9 cellular contexts compared by ENCODE assay signal in the genomic region with DNA sequence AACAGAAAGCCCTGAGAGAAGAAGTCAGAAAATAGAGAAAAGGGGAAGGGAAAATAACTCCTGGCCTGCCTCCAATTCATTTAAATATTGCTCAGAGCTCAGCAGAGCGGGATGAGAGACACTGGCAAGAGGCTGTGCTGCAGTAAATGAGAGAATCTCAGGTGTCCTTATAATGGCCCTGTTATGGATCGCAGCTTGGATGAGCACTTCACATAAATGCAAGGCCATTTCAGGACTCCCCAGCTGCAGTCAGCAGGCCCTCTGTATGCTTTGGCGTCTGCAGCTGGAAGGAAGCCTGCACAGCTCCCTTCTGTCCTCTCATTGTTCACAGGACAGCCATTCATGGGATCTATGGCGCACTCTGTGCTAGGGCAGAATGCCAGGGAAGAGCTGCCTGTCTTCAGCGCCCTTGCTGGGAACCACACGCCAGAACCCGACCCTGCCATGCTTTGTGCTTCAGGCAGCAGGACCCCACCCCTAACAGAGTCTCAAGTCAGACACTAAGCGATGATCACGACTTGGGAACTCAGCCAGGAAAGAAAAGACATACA. TPM values are rescaled to one million over a fixed set of nuclear protein-coding genes. Genes with fewer than 3 reads are reported as not detected.
DNase-seq lines count a peak whose midpoint lies in the region; ATAC-seq and TF ChIP-seq lines count a peak whose summit lies in the region.
"Had no signal": no experiment of that assay in that cellular context is flagged by ENCODE, and none has a peak within 500 bp of the region (broad histone marks: within the 10 kb centered on the region; RNA-seq: fewer than 3 reads in every experiment).

No MANE protein-coding gene starts in this region.

- no peak overlapping the region for H2BK5ac ChIP-seq in IMR-90 (ENCODE audit: low read depth, low read length, poor library complexity, severe bottlenecking)

- dilution Hi-C loops in IMR-90 (cut with HindIII; ENCODE audit: low sequenced_read_pairs, unreplicated experiment), result no loop called here

- H4K20me1 ChIP-seq in IMR-90 (ENCODE audit: insufficient read depth, low read length), result no peaks in the 10 kb centered on the region

- 0 out of 2 replicates have a peak overlapping the region, but pooled peaks have one; percentile 16 for H3K23ac ChIP-seq in IMR-90 (ENCODE audit: low read depth, low read length)

- WGBS in IMR-90 (ENCODE audit: extremely low coverage in 2 of 2, insufficient read length in 1 of 2), 2 experiments, result 0% methylated on average over 5 of the region's 9 CpGs; no CpG with 5 or more reads in 1 of the 2 experiments
- 11% methylated on average over 7 of the region's 9 CpGs for WGBS in esophagus muscularis mucosa

- H3K4me3 ChIP-seq in ACC112 (ENCODE audit: low read depth, low read length), result peak overlapping the region; percentile 14; the same call in 1 of the 2 replicates
- H3K4me3 ChIP-seq in IMR-90 (ENCODE audit: insufficient read depth, low read depth, low read length), result no peak overlapping the region
- peak overlapping the region; percentile 16 to 38 (median 36) for H3K4me3 ChIP-seq in esophagus muscularis mucosa

- no peak for TF ChIP-seq CTCF in IMR-90 (conservative IDR thresholded peaks at IDR 0.05; ENCODE audit: low read depth, low read length)
- no peak for TF ChIP-seq CTCF in esophagus muscularis mucosa (IDR thresholded peaks at IDR 0.05)

- H3K27me3 ChIP-seq in ACC112 (ENCODE audit: insufficient read depth, low read length) (no peaks in the 10 kb centered on the region), IMR-90 (ENCODE audit: control insufficient read depth, insufficient read depth, low read length) (no peaks in the 10 kb centered on the region), esophagus muscularis mucosa (no peaks in the 10 kb centered on the region)

- H3K4me1 ChIP-seq in ACC112 (ENCODE audit: control insufficient read depth, insufficient read depth, low read length, unreplicated experiment) (no peaks in the 10 kb centered on the region), IMR-90 (ENCODE audit: control insufficient read depth, insufficient read depth, low read length) (peaks cover 2% of the 10 kb centered on the region; the same call in 1 of the 2 replicates), esophagus muscularis mucosa (peaks cover 18 to 33% (median 28%) of the 10 kb centered on the region in 4 donors)

- H3K27ac ChIP-seq in ACC112 (ENCODE audit: low read depth, low read length) (no peak overlapping the region), IMR-90 (ENCODE audit: insufficient read depth, low read length) (no peak overlapping the region), esophagus muscularis mucosa (replicated peaks in 1 of 4) (peak overlapping the region; percentile 58 to 72 (median 64))

- CTCF ChIA-PET in IMR-90 (lab: Yijun Ruan, JAX), result interaction anchor here (1.8 kb wide), 1 partner anchor 11 kb away, joined by 3 read pairs; no protein-coding TSS in a partner anchor

- DNase-seq in IMR-90 (peak; percentile 24), esophagus muscularis mucosa (ENCODE audit: extremely low spot score) (no peak), nucleus accumbens (lab: John Stamatoyannopoulos, UW) (peak in 55 of 56 donors; percentile 13 to 93 (median 83)), activated gamma-delta T cell treated with Interleukin-2 at 50 U/mL for 16 hours (no peak)
- DNase-seq: CD4-positive, CD25-positive, alpha-beta regulatory T cell had no signal

- ATAC-seq in GM19395 (IDR thresholded peaks at IDR 0.05; ENCODE audit: unreplicated experiment) (peak; percentile 87), IMR-90 (ENCODE audit: low read depth) (peak; percentile 70), HG03457 (IDR thresholded peaks at IDR 0.05; ENCODE audit: unreplicated experiment) (no peak)

- intact Hi-C loops in IMR-90 (cut with micrococcal nuclease), result no loop called here
- intact Hi-C loops in esophagus muscularis mucosa (cut with DNase I), result no loop called here

- H4K8ac ChIP-seq in IMR-90 (ENCODE audit: low read depth in 2 of 2, low read length in 2 of 2), result no peak overlapping the region

- H2AFZ ChIP-seq in ACC112 (ENCODE audit: low read length, unreplicated experiment), result peak overlapping the region; percentile 64
- H2AFZ ChIP-seq in IMR-90 (replicated peaks; ENCODE audit: low read length, poor library complexity), result peak overlapping the region; percentile 80

- H2AK9ac ChIP-seq in IMR-90 (replicated peaks; ENCODE audit: low read depth, low read length, poor library complexity), result peak overlapping the region; percentile 51

- H2BK20ac ChIP-seq in IMR-90 (ENCODE audit: low read depth, low read length), result no peak overlapping the region

- no peaks in the 10 kb centered on the region for H3K9me3 ChIP-seq in IMR-90 (ENCODE audit: control insufficient read depth, insufficient read depth, low read length)
- H3K9me3 ChIP-seq in esophagus muscularis mucosa, result no peaks in the 10 kb centered on the region

- no peak overlapping the region for H3K4ac ChIP-seq in IMR-90 (ENCODE audit: low read depth, low read length)

- no peak overlapping the region for H3K14ac ChIP-seq in IMR-90 (replicated peaks; ENCODE audit: low read depth, low read length)

- TF ChIP-seq EP300 in esophagus muscularis mucosa (IDR thresholded peaks at IDR 0.05), result no peak

- POLR2A ChIA-PET in IMR-90 (lab: Charles Lee; ENCODE audit: unreplicated experiment), result no interaction called here

- no peak overlapping the region for H4K91ac ChIP-seq in IMR-90 (ENCODE audit: insufficient read depth, low read depth, low read length)

- no peak overlapping the region for H3K18ac ChIP-seq in IMR-90 (ENCODE audit: low read depth, low read length)

- TF ChIP-seq POLR2A in IMR-90 (IDR thresholded peaks at IDR 0.05; ENCODE audit: low read depth, low read length) (no peak), esophagus muscularis mucosa (IDR thresholded peaks at IDR 0.05; ENCODE audit: low read depth) (no peak)

- H3K36me3 ChIP-seq in ACC112 (ENCODE audit: insufficient read depth, low read length), result no peaks in the 10 kb centered on the region
- no peaks in the 10 kb centered on the region for H3K36me3 ChIP-seq in IMR-90 (ENCODE audit: control insufficient read depth, insufficient read depth, low read length)
- H3K36me3 ChIP-seq in esophagus muscularis mucosa, result no peaks in the 10 kb centered on the region

- in situ Hi-C loops in IMR-90 (cut with MboI; ENCODE audit: low sequenced_read_pairs), result no loop called here

- BruUV-seq in IMR-90 (replicated peaks; lab: Mats Ljungman, UMichigan), result no TSS peak

- no peak for TF ChIP-seq RAD21 in IMR-90 (IDR thresholded peaks at IDR 0.05; ENCODE audit: low read length)

- no peak overlapping the region for H3K9ac ChIP-seq in IMR-90 (ENCODE audit: low read depth, low read length)

- H3K9me1 ChIP-seq in IMR-90 (ENCODE audit: insufficient read depth, low read length), result peaks cover 5% of the 10 kb centered on the region; the same call in 1 of the 2 replicates

- H2BK120ac ChIP-seq in IMR-90 (ENCODE audit: low read depth, low read length), result no peak overlapping the region

- H4K5ac ChIP-seq in IMR-90 (ENCODE audit: low read depth, low read length), result no peak overlapping the region

- no peaks in the 10 kb centered on the region for H3K79me1 ChIP-seq in IMR-90 (ENCODE audit: low read depth in 1 of 2, low read length in 2 of 2)

- no peak overlapping the region for H2BK15ac ChIP-seq in IMR-90 (ENCODE audit: low read depth, low read length)

- no peak overlapping the region for H3K56ac ChIP-seq in IMR-90 (ENCODE audit: extremely low read depth, insufficient read depth, low read length)

- H3K79me2 ChIP-seq in ACC112 (ENCODE audit: control insufficient read depth, insufficient read depth, low read length, unreplicated experiment), result no peaks in the 10 kb centered on the region

- peak overlapping the region; percentile 44; the same call in 1 of the 2 replicates for H3K4me2 ChIP-seq in IMR-90 (ENCODE audit: low read depth, low read length)

- no peak overlapping the region for H2AK5ac ChIP-seq in IMR-90 (ENCODE audit: low read depth, low read length)

TF ChIP-seq in IMR-90, 13 proteins besides CTCF, POLR2A, EP300 and RAD21 (continues in another document):
- no peak for TF ChIP-seq RCOR1 (IDR thresholded peaks at IDR 0.05; ENCODE audit: insufficient replicate concordance, low read length)

TF ChIP-seq in PFSK-1, 5 proteins besides CTCF, POLR2A, EP300 and RAD21 (continues in another document):
- TF ChIP-seq TAF1 (IDR thresholded peaks at IDR 0.05; ENCODE audit: borderline replicate concordance, insufficient read depth, low read length), result peak; percentile 50; the same call in 1 of the 2 replicates
- peak; percentile 68 for TF ChIP-seq FOXP2 (optimal IDR thresholded peaks at IDR 0.05; ENCODE audit: borderline replicate concordance, extremely low read depth, extremely low read length, insufficient read depth)
- TF ChIP-seq SIN3A (IDR thresholded peaks at IDR 0.05; ENCODE audit: borderline replicate concordance, insufficient read depth, low read length), result no peak

RNA-seq across cellular contexts. Expression of a gene that starts 20.7 kb away (rescaled TPM):
- 10.9 and 13.3 TPM in 2 replicates for total RNA-seq in IMR-90 (2012; rRNA removed)
- 5.9 and 6.5 TPM in 2 replicates for polyA plus RNA-seq in IMR-90 (2012; rRNA removed)
- 2.0 and 2.4 TPM in 2 replicates for polyA plus RNA-seq in IMR-90 (2012; cell fraction: cytosol; rRNA removed)
- polyA plus RNA-seq in IMR-90 (2012; cell fraction: nucleus; rRNA removed; ENCODE audit: low replicate concordance), result 2.4 and 5.4 TPM in 2 replicates
- 8.9 TPM for polyA plus RNA-seq in PFSK-1 (2012; ENCODE audit: insufficient read length, low read depth)
- 10 to 100 TPM; 14.1 to 28.7 (median 21.3) TPM for total RNA-seq in esophagus muscularis mucosa

RNA-seq across cellular contexts. Expression of a gene that starts 46.7 kb away (rescaled TPM):
- total RNA-seq in IMR-90 (2012; rRNA removed) (15.8 and 17.9 TPM in 2 replicates), esophagus muscularis mucosa (10 to 100 TPM; 18.7 to 29.6 (median 23.4) TPM)
- 16.8 and 18.6 TPM in 2 replicates for polyA plus RNA-seq in IMR-90 (2012; rRNA removed)
- 11.7 and 13.4 TPM in 2 replicates for polyA plus RNA-seq in IMR-90 (2012; cell fraction: cytosol; rRNA removed)
- polyA plus RNA-seq in IMR-90 (2012; cell fraction: nucleus; rRNA removed; ENCODE audit: low replicate concordance), result 16.8 and 35.7 TPM in 2 replicates
- polyA plus RNA-seq in PFSK-1 (2012; ENCODE audit: insufficient read length, low read depth), result 24.8 TPM

RNA-seq across cellular contexts. Expression of a gene that starts 46.9 kb away (rescaled TPM):
- total RNA-seq in IMR-90 (2012; rRNA removed) (12.8 and 15.4 TPM in 2 replicates), esophagus muscularis mucosa (10 to 100 TPM in 1 of 4 donors, 1 to 10 TPM in 3; 5.0 to 14.6 (median 8.3) TPM)
- polyA plus RNA-seq in IMR-90 (2012; rRNA removed), result 5.9 and 6.3 TPM in 2 replicates
- 3.8 and 4.5 TPM in 2 replicates for polyA plus RNA-seq in IMR-90 (2012; cell fraction: cytosol; rRNA removed)
- 5.1 and 10.3 TPM in 2 replicates for polyA plus RNA-seq in IMR-90 (2012; cell fraction: nucleus; rRNA removed; ENCODE audit: low replicate concordance)
- 8.5 TPM for polyA plus RNA-seq in PFSK-1 (2012; ENCODE audit: insufficient read length, low read depth)

Comparison
In these comparisons a context has a peak if more than half of its experiments do, and no peak if none do; other contexts are left out.
1. H3K27ac ChIP-seq: peak in esophagus muscularis mucosa (4 of 4); none in ACC112 (single experiment) and IMR-90 (single experiment).
2. DNase-seq: peak in IMR-90 (single experiment) and nucleus accumbens (55 of 56); none in esophagus muscularis mucosa (single experiment) and activated gamma-delta T cell treated with Interleukin-2 at 50 U/mL for 16 hours (single experiment).